Comparison of ENCODE assay signal across 25 cellular contexts in the genomic region with DNA sequence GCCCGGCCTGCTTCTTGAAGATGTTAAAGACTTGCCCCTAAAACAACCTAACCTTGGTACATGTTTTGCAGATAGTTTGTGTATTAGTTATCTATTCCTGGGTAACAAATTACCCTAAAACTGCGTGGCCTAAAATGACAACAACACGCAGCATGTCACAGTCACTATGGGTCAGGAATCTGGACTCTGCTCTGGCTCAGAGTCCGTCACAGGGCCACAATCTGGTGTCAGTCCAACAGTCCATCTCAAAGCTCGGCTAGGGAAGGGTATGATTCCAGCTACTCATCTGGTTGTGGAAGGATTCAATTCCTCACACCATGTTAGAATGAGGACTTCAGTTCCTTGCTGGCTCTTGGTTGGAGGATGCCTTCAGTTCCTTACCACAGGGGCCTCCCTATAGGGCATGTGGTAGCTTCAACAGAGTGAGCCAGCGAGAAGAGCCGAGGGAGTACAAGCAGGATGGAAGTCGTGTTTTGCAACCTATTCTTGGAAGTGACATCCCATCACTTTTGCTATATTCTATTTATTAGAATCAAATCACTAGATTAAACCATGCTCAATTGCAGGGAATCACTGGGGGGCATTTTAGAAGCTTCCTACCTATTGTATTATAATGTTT.
"Had no signal": no experiment of that assay in that cellular context is flagged by ENCODE, and none has a peak within 500 bp of the region (broad histone marks: within the 10 kb centered on the region; RNA-seq: fewer than 3 reads in every experiment).

No MANE protein-coding gene starts in this region.

- FAIRE-seq: keratinocyte had no signal

- H3K4me1 ChIP-seq: heart right ventricle, left lung, right atrium auricular region, tibial nerve, upper lobe of left lung had no signal

- H3K4me2 ChIP-seq: hepatocyte had no signal

- H3K27ac ChIP-seq: heart right ventricle, hepatocyte, left lung, ovary, right atrium auricular region, skin epidermis, tibial nerve, upper lobe of left lung had no signal

- H3K4me3 ChIP-seq: heart right ventricle, hepatocyte, left lung, lung, mucosa of descending colon, ovary, right atrium auricular region, skin epidermis, tibial nerve, upper lobe of left lung had no signal

- DNase-seq: heart right ventricle; kidney glomerular epithelial cell; left cardiac atrium; left lung; midbrain; mucosa of descending colon; naive thymus-derived CD4-positive, alpha-beta T cell; ovary; stimulated activated CD4-positive, alpha-beta T cell treated with anti-CD3 and anti-CD28 coated beads, Interleukin-1b, Interleukin-23, amount 100 ng/mL, for 48 hours; stimulated activated CD4-positive, alpha-beta T cell treated with anti-CD3 and anti-CD28 coated beads, Interleukin-2, amount 100 ng/mL, for 48 hours; stimulated activated CD4-positive, alpha-beta T cell treated with anti-CD3 and anti-CD28 coated beads, Interleukin-4, amount 100 ng/mL, for 4 hours; stimulated activated CD8-positive, alpha-beta memory T cell treated with anti-CD3 and anti-CD28 coated beads, Interleukin-4, amount 100 ng/mL, for 48 hours; stimulated activated naive CD4-positive, alpha-beta T cell treated with Interleukin-2 at 50 U/mL for 16 hours; stimulated activated naive CD8-positive, alpha-beta T cell treated with anti-CD3 and anti-CD28 coated beads, Interleukin-15, amount 100 ng/mL, for 72 hours; substantia nigra had no signal

- H3K79me2 ChIP-seq: hepatocyte had no signal

- H3K36me3 ChIP-seq: heart right ventricle, left lung, ovary, right atrium auricular region, tibial nerve, upper lobe of left lung had no signal

- ATAC-seq: heart right ventricle; left cardiac atrium; left lung; mucosa of descending colon; naive thymus-derived CD4-positive, alpha-beta T cell; natural killer cell treated with Interleukin-12 subunit alpha and Interleukin-12 subunit beta and Interleukin-15 and Interleukin-18, amount 100 ng/mL, for 72 hours; sciatic nerve; stimulated activated memory B cell treated with anti-CD40 and anti-IgM and Interleukin-4, amounts not matched to agents 10 μg/mL and 1 μg/mL and 100 μg/mL, for 72 hours; stimulated activated naive CD8-positive, alpha-beta T cell treated with anti-CD3 and anti-CD28 coated beads, Interleukin-15, amount 100 ng/mL, for 72 hours had no signal

- H3K9me3 ChIP-seq: left lung, mucosa of descending colon, ovary, upper lobe of left lung had no signal

- H2AFZ ChIP-seq: hepatocyte had no signal

- H3K27me3 ChIP-seq: heart right ventricle, hepatocyte, left lung, ovary, right atrium auricular region, tibial nerve, upper lobe of left lung had no signal
